In the genomic region with DNA sequence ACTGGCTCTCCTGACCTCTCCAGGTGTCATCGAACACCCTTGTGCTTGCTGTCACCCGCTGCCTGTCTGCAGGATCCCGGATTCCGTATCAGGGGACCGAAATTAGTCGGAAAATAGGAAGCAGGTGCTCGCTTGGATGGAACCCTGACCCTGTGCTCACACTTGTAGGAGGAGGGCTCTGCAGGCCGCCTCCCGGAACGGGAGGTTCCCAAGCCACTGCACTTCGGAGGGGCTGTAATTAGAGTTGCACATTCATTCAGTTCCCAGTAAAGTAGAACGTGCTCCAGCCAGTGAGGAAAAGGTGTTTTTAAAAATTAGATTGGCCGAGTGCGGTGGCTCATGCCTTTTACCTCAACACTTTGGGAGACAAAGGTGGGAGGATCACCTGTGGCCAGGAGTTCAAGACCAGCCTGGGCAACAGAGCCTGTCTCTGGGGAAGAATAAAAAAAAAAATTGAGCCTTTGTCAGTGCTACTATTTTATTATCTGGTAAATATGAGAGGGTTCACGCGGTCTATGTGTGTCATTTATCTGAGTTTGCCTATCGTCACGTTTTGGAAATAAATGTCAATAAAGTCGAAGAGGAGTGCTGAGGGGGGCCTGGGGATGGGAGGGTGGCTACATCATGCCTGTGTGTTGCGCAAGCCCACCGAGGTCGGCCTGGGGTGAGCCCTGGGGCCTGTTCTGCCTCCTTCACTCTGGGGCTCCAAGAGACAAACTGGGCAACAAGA, we compare ENCODE assay signal across 1 cellular context.
TF ChIP-seq lines count a peak whose summit lies in the region.

No MANE protein-coding gene starts in this region.

TF ChIP-seq in HepG2, 621 proteins besides CTCF, POLR2A, EP300 and RAD21 (continued from another document and continues in another):
- peak; percentile 92 for TF ChIP-seq BCL3 (CRISPR knock-in tag; IDR thresholded peaks at IDR 0.05)
- no peak for TF ChIP-seq REXO4 (CRISPR knock-in tag; IDR thresholded peaks at IDR 0.05; ENCODE audit: borderline replicate concordance)
- peak; percentile 95 for TF ChIP-seq THAP11 (CRISPR knock-in tag; IDR thresholded peaks at IDR 0.05)
- TF ChIP-seq ZNF629 (CRISPR knock-in tag; conservative IDR thresholded peaks at IDR 0.05), result no peak; the same call in none of the 2 replicates
- peak; percentile 100 for TF ChIP-seq XRCC5 (optimal IDR thresholded peaks at IDR 0.05; ENCODE audit: low read length)
- TF ChIP-seq RFXANK (CRISPR knock-in tag; IDR thresholded peaks at IDR 0.05), result peak; percentile 89; the same call in 1 of the 2 replicates
- peak; percentile 99 for TF ChIP-seq MXI1 (IDR thresholded peaks at IDR 0.05; ENCODE audit: borderline replicate concordance, low read depth, low read length)
- TF ChIP-seq HMG20A (CRISPR knock-in tag; IDR thresholded peaks at IDR 0.05; ENCODE audit: borderline replicate concordance), result no peak
- TF ChIP-seq ZNF512 (CRISPR knock-in tag; IDR thresholded peaks at IDR 0.05), result no peak
- peak; percentile 88; the same call in 1 of the 2 replicates for TF ChIP-seq ZNF512B (CRISPR knock-in tag; IDR thresholded peaks at IDR 0.05; ENCODE audit: borderline replicate concordance)
- peak; percentile 54 for TF ChIP-seq ZNF609 (CRISPR knock-in tag; IDR thresholded peaks at IDR 0.05; ENCODE audit: borderline replicate concordance)
- TF ChIP-seq AGO1 (IDR thresholded peaks at IDR 0.05; ENCODE audit: low read depth, low read length, poor library complexity, severe bottlenecking), result peak; percentile 1
- no peak for TF ChIP-seq GPN1 (CRISPR knock-in tag; IDR thresholded peaks at IDR 0.05; ENCODE audit: borderline replicate concordance)
- 0 out of 2 replicates have a peak, but pooled peaks have one; percentile 47 for TF ChIP-seq ZFP36L2 (CRISPR knock-in tag; IDR thresholded peaks at IDR 0.05)
- peak; percentile 78 for TF ChIP-seq BCL6 (CRISPR knock-in tag; IDR thresholded peaks at IDR 0.05)
- no peak for TF ChIP-seq DMTF1 (CRISPR knock-in tag; IDR thresholded peaks at IDR 0.05)
- no peak for TF ChIP-seq BATF2 (CRISPR knock-in tag; IDR thresholded peaks at IDR 0.05)
- peak; percentile 87 for TF ChIP-seq TOPORS (CRISPR knock-in tag; IDR thresholded peaks at IDR 0.05)
- TF ChIP-seq, protein P1, sequence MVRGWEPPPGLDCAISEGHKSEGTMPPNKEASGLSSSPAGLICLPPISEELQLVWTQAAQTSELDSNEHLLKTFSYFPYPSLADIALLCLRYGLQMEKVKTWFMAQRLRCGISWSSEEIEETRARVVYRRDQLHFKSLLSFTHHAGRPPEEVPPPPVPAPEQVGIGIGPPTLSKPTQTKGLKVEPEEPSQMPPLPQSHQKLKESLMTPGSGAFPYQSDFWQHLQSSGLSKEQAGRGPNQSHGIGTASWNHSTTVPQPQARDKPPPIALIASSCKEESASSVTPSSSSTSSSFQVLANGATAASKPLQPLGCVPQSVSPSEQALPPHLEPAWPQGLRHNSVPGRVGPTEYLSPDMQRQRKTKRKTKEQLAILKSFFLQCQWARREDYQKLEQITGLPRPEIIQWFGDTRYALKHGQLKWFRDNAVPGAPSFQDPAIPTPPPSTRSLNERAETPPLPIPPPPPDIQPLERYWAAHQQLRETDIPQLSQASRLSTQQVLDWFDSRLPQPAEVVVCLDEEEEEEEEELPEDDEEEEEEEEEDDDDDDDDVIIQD (CRISPR knock-in tag; IDR thresholded peaks at IDR 0.05; ENCODE audit: low read depth), result 0 out of 2 replicates have a peak, but pooled peaks have one; percentile 26
- peak; percentile 92 for TF ChIP-seq GLI4 (CRISPR knock-in tag; IDR thresholded peaks at IDR 0.05; ENCODE audit: borderline replicate concordance)
- no peak for TF ChIP-seq ZMAT5 (CRISPR knock-in tag; IDR thresholded peaks at IDR 0.05; ENCODE audit: borderline replicate concordance, low read depth)
- TF ChIP-seq PPARG (CRISPR knock-in tag; conservative IDR thresholded peaks at IDR 0.05), result peak; percentile 88
- no peak for TF ChIP-seq MATR3 (CRISPR knock-in tag; IDR thresholded peaks at IDR 0.05)
